In genomic region chr19:12838182-12838890, GRCh38 we compare ENCODE assay signal across 8 cellular contexts. TPM values are rescaled to one million over a fixed set of nuclear protein-coding genes. Genes with fewer than 3 reads are reported as not detected.
DNase-seq lines count a peak whose midpoint lies in the region; ATAC-seq and TF ChIP-seq lines count a peak whose summit lies in the region.

MAST1 (plus strand) TSS chr19:12838515; CDS start chr19:12838573, 58 bp downstream.

- no peak within 1 kb of the TSS for H3K27ac Mint-ChIP-seq in activated CD8-positive, alpha-beta memory T cell treated with anti-CD3 and anti-CD28 coated beads, Interleukin-2, amount 10 ng/mL, durations not matched to agents 7 days and 5 days
- peak within 1 kb of the TSS; percentile 15 for H3K27ac Mint-ChIP-seq in neural crest cell (ENCODE audit: unreplicated experiment)

- ATAC-seq in activated CD8-positive, alpha-beta memory T cell treated with anti-CD3 and anti-CD28 coated beads, Interleukin-2, amount 10 ng/mL, durations not matched to agents 7 days and 5 days: peak; percentile 65
- no peak for ATAC-seq in HG03139 (IDR thresholded peaks at IDR 0.05; ENCODE audit: unreplicated experiment)

- H3K36me3 ChIP-seq in esophagus (ENCODE audit: control insufficient read depth in 2 of 2, insufficient read depth in 2 of 2, low read length in 1 of 2): no peaks in the 10 kb centered on the region

- CTCF ChIA-PET in activated CD8-positive, alpha-beta memory T cell treated with anti-CD3 and anti-CD28 coated beads, Interleukin-2, amount 10 ng/mL, durations not matched to agents 7 days and 5 days (lab: Charles Lee): interaction anchor here (1.0 to 1.7 kb wide), 5 partner anchors 8 to 72 kb away, joined by 3 to 8 read pairs (median 3); no protein-coding TSS in a partner anchor

- peaks cover 3 to 8% of the 10 kb centered on the region in 2 donors for H3K9me3 ChIP-seq in esophagus (ENCODE audit: control insufficient read depth in 2 of 2, insufficient read depth in 1 of 2, low read depth in 1 of 2, low read length in 1 of 2)

- H3K4me1 Mint-ChIP-seq in activated CD8-positive, alpha-beta memory T cell treated with anti-CD3 and anti-CD28 coated beads, Interleukin-2, amount 10 ng/mL, durations not matched to agents 7 days and 5 days: peaks cover 22% of the 10 kb centered on the region
- peaks cover 44% of the 10 kb centered on the region for H3K4me1 Mint-ChIP-seq in neural crest cell

- peak within 1 kb of the TSS; percentile 22 for H3K4me3 Mint-ChIP-seq in activated CD8-positive, alpha-beta memory T cell treated with anti-CD3 and anti-CD28 coated beads, Interleukin-2, amount 10 ng/mL, durations not matched to agents 7 days and 5 days
- peak within 1 kb of the TSS; percentile 82 for H3K4me3 Mint-ChIP-seq in neural crest cell

- H3K4me1 ChIP-seq in esophagus (ENCODE audit: control insufficient read depth in 2 of 2, insufficient read depth in 2 of 2, low read length in 1 of 2): peaks cover 6 to 19% of the 10 kb centered on the region in 2 donors

- TF ChIP-seq CTCF in 22Rv1 (IDR thresholded peaks at IDR 0.05) (peak; percentile 98), GM12873 (IDR thresholded peaks at IDR 0.05; ENCODE audit: insufficient read depth, low read depth, low read length, missing control alignments) (peak; percentile 57), neural crest cell (conservative IDR thresholded peaks at IDR 0.05) (peak; percentile 75)

- DNase-seq in NCI-H2227 treated with DMSO at 0.1 percent for 48 hours (lab: John Stamatoyannopoulos, UW): peak; percentile 10
- peak; percentile 57 for DNase-seq in activated CD8-positive, alpha-beta memory T cell treated with anti-CD3 and anti-CD28 coated beads, Interleukin-2, amount 10 ng/mL, durations not matched to agents 7 days and 5 days
- peak; percentile 54 for DNase-seq in neural crest cell (ENCODE audit: low read depth, low spot score)
- DNase-seq in DMS114 treated with DMSO at 0.1 percent for 48 hours (lab: John Stamatoyannopoulos, UW; ENCODE audit: unreplicated experiment): no peak

- peaks cover 77% of the 10 kb centered on the region for H3K27me3 Mint-ChIP-seq in activated CD8-positive, alpha-beta memory T cell treated with anti-CD3 and anti-CD28 coated beads, Interleukin-2, amount 10 ng/mL, durations not matched to agents 7 days and 5 days
- peaks cover 82% of the 10 kb centered on the region for H3K27me3 Mint-ChIP-seq in neural crest cell (ENCODE audit: low read depth)

- H3K4me3 ChIP-seq in esophagus (ENCODE audit: low read depth in 1 of 2, low read length in 2 of 2): peak within 1 kb of the TSS; percentile 18 to 40

- H3K27ac ChIP-seq in 22Rv1 (0 out of 2 replicates have a peak within 1 kb of the TSS, but pooled peaks have one; percentile 10), esophagus (ENCODE audit: low read depth in 2 of 2, low read length in 1 of 2) (no peak within 1 kb of the TSS)

- peaks cover 0 to 30% of the 10 kb centered on the region in 2 donors for H3K27me3 ChIP-seq in esophagus (ENCODE audit: control insufficient read depth in 1 of 2, insufficient read depth in 2 of 2, low read length in 2 of 2)

- no peaks in the 10 kb centered on the region for H3K36me3 Mint-ChIP-seq in activated CD8-positive, alpha-beta memory T cell treated with anti-CD3 and anti-CD28 coated beads, Interleukin-2, amount 10 ng/mL, durations not matched to agents 7 days and 5 days
- H3K36me3 Mint-ChIP-seq in neural crest cell (ENCODE audit: low read depth): no peaks in the 10 kb centered on the region

- H3K9me3 Mint-ChIP-seq in activated CD8-positive, alpha-beta memory T cell treated with anti-CD3 and anti-CD28 coated beads, Interleukin-2, amount 10 ng/mL, durations not matched to agents 7 days and 5 days (ENCODE audit: low read depth): no peaks in the 10 kb centered on the region
- H3K9me3 Mint-ChIP-seq in neural crest cell: no peaks in the 10 kb centered on the region

- WGBS in esophagus, 2 donors: 1% methylated on average over 37 to 69 of the region's 69 CpGs

RNA-seq across cellular contexts. Expression of gene MAST1, which starts in this region (rescaled TPM):
- total RNA-seq in activated CD8-positive, alpha-beta memory T cell treated with anti-CD3 and anti-CD28 coated beads, Interleukin-2, amount 10 ng/mL, durations not matched to agents 7 days and 5 days: 1 to 10 TPM in 1 of 2 experiments, under 1 TPM in 1; 0.67 to 2.5 TPM
- under 1 TPM; 0.18 to 0.22 TPM for polyA plus RNA-seq in esophagus
- 16.7 and 17.7 TPM in 2 replicates for total RNA-seq in neural crest cell
